15 cellular contexts compared by ENCODE assay signal in the genomic region with DNA sequence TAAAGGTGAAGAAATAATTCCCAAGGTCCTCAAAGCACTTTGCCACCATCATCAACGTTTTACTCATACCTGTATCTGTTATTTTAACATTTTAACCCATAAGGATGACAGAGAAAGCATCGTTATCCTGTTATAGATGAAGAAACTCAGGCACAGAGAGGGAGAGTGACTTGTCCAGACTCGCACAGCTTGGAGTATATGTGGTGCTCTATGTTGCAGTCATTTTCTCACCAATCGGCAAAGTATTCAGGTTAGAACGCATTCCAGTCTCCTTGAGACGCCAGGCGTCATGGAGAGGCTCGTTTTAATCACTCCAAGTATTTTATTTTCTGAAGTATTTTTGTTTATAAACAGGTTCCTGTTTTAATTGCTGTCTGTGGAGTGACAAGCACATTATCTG.
A peak's percentile ranks its signal among the peaks of the same experiment; 100 is the strongest.
DNase-seq lines count a peak whose midpoint lies in the region; ATAC-seq, FAIRE-seq and TF ChIP-seq lines count a peak whose summit lies in the region.
"Had no signal": no experiment of that assay in that cellular context is flagged by ENCODE, and none has a peak within 500 bp of the region (broad histone marks: within the 10 kb centered on the region; RNA-seq: fewer than 3 reads in every experiment).

No MANE protein-coding gene starts in this region.

- no peaks in the 10 kb centered on the region for H3K27me3 Mint-ChIP-seq in activated T-cell treated with anti-CD3 and anti-CD28 coated beads, Interleukin-2, amount 50 U/mL, for 72 hours (ENCODE audit: low read depth)
- H3K27me3 Mint-ChIP-seq in brain: no peaks in the 10 kb centered on the region
- no peaks in the 10 kb centered on the region for H3K27me3 Mint-ChIP-seq in stimulated activated memory B cell treated with anti-CD40 and anti-IgM and Interleukin-4, amounts not matched to agents 10 μg/mL and 1 μg/mL and 100 μg/mL, for 72 hours

- ATAC-seq in activated T-cell treated with anti-CD3 and anti-CD28 coated beads, Interleukin-2, amount 50 U/mL, for 72 hours (replicated peaks in 1 of 2): no peak
- no peak for ATAC-seq in stimulated activated memory B cell treated with anti-CD40 and anti-IgM and Interleukin-4, amounts not matched to agents 10 μg/mL and 1 μg/mL and 100 μg/mL, for 72 hours

- H3K9me3 Mint-ChIP-seq in activated T-cell treated with anti-CD3 and anti-CD28 coated beads, Interleukin-2, amount 50 U/mL, for 72 hours: no peaks in the 10 kb centered on the region
- H3K9me3 Mint-ChIP-seq in brain: no peaks in the 10 kb centered on the region
- no peaks in the 10 kb centered on the region for H3K9me3 Mint-ChIP-seq in stimulated activated memory B cell treated with anti-CD40 and anti-IgM and Interleukin-4, amounts not matched to agents 10 μg/mL and 1 μg/mL and 100 μg/mL, for 72 hours
- H3K9me3 Mint-ChIP-seq: activated naive CD4-positive, alpha-beta T cell treated with anti-CD3 and anti-CD28 coated beads for 36 hours had no signal

- H3K4me3 ChIP-seq in keratinocyte (ENCODE audit: control insufficient read depth in 2 of 3, extremely low read depth in 1 of 3, insufficient read depth in 2 of 3, low read depth in 1 of 3, low read length in 3 of 3): no peak overlapping the region
- H3K4me3 ChIP-seq: tibial nerve had no signal

- no peaks in the 10 kb centered on the region for H3K27me3 ChIP-seq in keratinocyte (ENCODE audit: control insufficient read depth, extremely low read depth, insufficient read depth, low read length)
- H3K27me3 ChIP-seq: tibial nerve had no signal

- H3K36me3 ChIP-seq in keratinocyte (ENCODE audit: control insufficient read depth in 2 of 2, extremely low read depth in 1 of 2, insufficient read depth in 2 of 2, low read length in 2 of 2): peaks cover 7 to 14% of the 10 kb centered on the region in 2 experiments

- no peak overlapping the region for H2AFZ ChIP-seq in keratinocyte (ENCODE audit: control insufficient read depth, low read length)

- peak overlapping the region; percentile 31 for H3K27ac ChIP-seq in keratinocyte (ENCODE audit: control insufficient read depth, insufficient read depth, low read length)

- peak overlapping the region; percentile 29 for H3K4me2 ChIP-seq in keratinocyte (ENCODE audit: control insufficient read depth, extremely low read depth, insufficient read depth, low read depth, low read length)

- no peaks in the 10 kb centered on the region for H3K9me3 ChIP-seq in keratinocyte (ENCODE audit: control insufficient read depth, low read depth, low read length)
- H3K9me3 ChIP-seq: tibial nerve had no signal

- no peak for DNase-seq in activated T-cell treated with anti-CD3 and anti-CD28 coated beads, Interleukin-2, amount 50 U/mL, for 72 hours
- no peak for DNase-seq in activated T-cell treated with anti-CD3 and anti-CD28 coated beads, Interleukin-2, amount 50 U/mL, for 1 hour
- no peak for DNase-seq in keratinocyte (ENCODE audit: low read depth, low spot score)
- no peak for DNase-seq in activated CD4-positive, CD25-positive, alpha-beta regulatory T cell (lab: John Stamatoyannopoulos, UW)
- DNase-seq in activated gamma-delta T cell treated with Interleukin-2 at 50 U/mL for 16 hours: no peak
- no peak for DNase-seq in NCI-H2196 treated with DMSO at 0.1 percent for 48 hours (lab: John Stamatoyannopoulos, UW; ENCODE audit: unreplicated experiment)
- DNase-seq: activated CD4-positive, alpha-beta T cell treated with anti-CD3 and anti-CD28 coated beads for 48 hours; activated naive CD4-positive, alpha-beta T cell treated with anti-CD3 and anti-CD28 coated beads for 36 hours; NCI-H345; T-helper 1 cell had no signal

- H3K4me3 Mint-ChIP-seq in activated T-cell treated with anti-CD3 and anti-CD28 coated beads, Interleukin-2, amount 50 U/mL, for 72 hours: no peak overlapping the region
- no peak overlapping the region for H3K4me3 Mint-ChIP-seq in brain
- H3K4me3 Mint-ChIP-seq in stimulated activated memory B cell treated with anti-CD40 and anti-IgM and Interleukin-4, amounts not matched to agents 10 μg/mL and 1 μg/mL and 100 μg/mL, for 72 hours: no peak overlapping the region
- H3K4me3 Mint-ChIP-seq: activated naive CD4-positive, alpha-beta T cell treated with anti-CD3 and anti-CD28 coated beads for 36 hours had no signal

- peaks cover 23% of the 10 kb centered on the region for H3K4me1 ChIP-seq in keratinocyte (ENCODE audit: control insufficient read depth, extremely low read depth, insufficient read depth, low read length)

- no peaks in the 10 kb centered on the region for H3K9me1 ChIP-seq in keratinocyte (ENCODE audit: control insufficient read depth, extremely low read depth, insufficient read depth, low read length)

- peaks cover 31% of the 10 kb centered on the region for H3K4me1 Mint-ChIP-seq in activated T-cell treated with anti-CD3 and anti-CD28 coated beads, Interleukin-2, amount 50 U/mL, for 72 hours (ENCODE audit: low read depth)
- peaks cover 22% of the 10 kb centered on the region for H3K4me1 Mint-ChIP-seq in brain
- H3K4me1 Mint-ChIP-seq in stimulated activated memory B cell treated with anti-CD40 and anti-IgM and Interleukin-4, amounts not matched to agents 10 μg/mL and 1 μg/mL and 100 μg/mL, for 72 hours: peaks cover 61% of the 10 kb centered on the region

- H3K36me3 Mint-ChIP-seq in activated T-cell treated with anti-CD3 and anti-CD28 coated beads, Interleukin-2, amount 50 U/mL, for 72 hours (ENCODE audit: insufficient read depth in 2 of 2): peaks cover 7 to 32% of the 10 kb centered on the region in 2 donors
- peaks cover 51% of the 10 kb centered on the region for H3K36me3 Mint-ChIP-seq in brain
- peaks cover 82% of the 10 kb centered on the region for H3K36me3 Mint-ChIP-seq in stimulated activated memory B cell treated with anti-CD40 and anti-IgM and Interleukin-4, amounts not matched to agents 10 μg/mL and 1 μg/mL and 100 μg/mL, for 72 hours

- FAIRE-seq in keratinocyte (lab: Jason Lieb, UNC): peak; percentile 96
- FAIRE-seq: colon, GM18507 had no signal

- dilution Hi-C loops in keratinocyte (cut with MboI; ENCODE audit: extremely low pct_ligation_motif_present, low sequenced_read_pairs): no loop called here

- peak overlapping the region; percentile 1 for H3K27ac Mint-ChIP-seq in activated T-cell treated with anti-CD3 and anti-CD28 coated beads, Interleukin-2, amount 50 U/mL, for 72 hours
- H3K27ac Mint-ChIP-seq in brain: peak overlapping the region in 4 of 5 experiments; percentile 19 to 74 (median 50)
- peak overlapping the region; percentile 68 for H3K27ac Mint-ChIP-seq in stimulated activated memory B cell treated with anti-CD40 and anti-IgM and Interleukin-4, amounts not matched to agents 10 μg/mL and 1 μg/mL and 100 μg/mL, for 72 hours

- H4K20me1 ChIP-seq in keratinocyte (ENCODE audit: control insufficient read depth, extremely low read depth, insufficient read depth, low read length): no peaks in the 10 kb centered on the region

- TF ChIP-seq CTCF in brain (conservative IDR thresholded peaks at IDR 0.05) (no peak), keratinocyte (optimal IDR thresholded peaks at IDR 0.05 in 1 of 3, IDR thresholded peaks at IDR 0.05 in 1 of 3, conservative IDR thresholded peaks at IDR 0.05 in 1 of 3; ENCODE audit: extremely low read depth in 1 of 3, insufficient read depth in 2 of 3, low read length in 3 of 3) (no peak)

- no peaks in the 10 kb centered on the region for H3K79me2 ChIP-seq in keratinocyte (ENCODE audit: control insufficient read depth, insufficient read depth, low read length)

- H3K9ac ChIP-seq in keratinocyte (ENCODE audit: control insufficient read depth, extremely low read depth, insufficient read depth, low read length): peak overlapping the region; percentile 4

Comparison
In these comparisons a context has a peak if more than half of its experiments do, and no peak if none do; other contexts are left out.
1. H3K27ac Mint-ChIP-seq: peak in every context shown above with its lines; median percentile 68 in stimulated activated memory B cell treated with anti-CD40 and anti-IgM and Interleukin-4, amounts not matched to agents 10 μg/mL and 1 μg/mL and 100 μg/mL, for 72 hours; 50 in brain; 1 in activated T-cell treated with anti-CD3 and anti-CD28 coated beads, Interleukin-2, amount 50 U/mL, for 72 hours.